Comparison of ENCODE assay signal across 27 cellular contexts in genomic region chr4:74072739-74073138, GRCh38. TPM values are rescaled to one million over a fixed set of nuclear protein-coding genes. Genes with fewer than 3 reads are reported as not detected.
"Had no signal": no experiment of that assay in that cellular context is flagged by ENCODE, and none has a peak within 500 bp of the region (broad histone marks: within the 10 kb centered on the region; RNA-seq: fewer than 3 reads in every experiment).

No MANE protein-coding gene starts in this region.

- H3K9me3 ChIP-seq: neutrophil, psoas muscle, right lobe of liver, uterus had no signal

- ATAC-seq: natural killer cell; psoas muscle; right lobe of liver; stimulated activated memory B cell treated with anti-CD40 and anti-IgM and Interleukin-4, amounts not matched to agents 10 μg/mL and 1 μg/mL and 100 μg/mL, for 72 hours; stimulated activated naive CD8-positive, alpha-beta T cell treated with anti-CD3 and anti-CD28 coated beads, Interleukin-15, amount 100 ng/mL, for 72 hours had no signal

- DNase-seq: islet precursor cell; left ventricle myocardium inferior; mesendoderm; naive B cell; natural killer cell; nephron progenitor cell; occipital lobe; psoas muscle; right lobe of liver; stimulated activated CD4-positive, alpha-beta T cell treated with anti-CD3 and anti-CD28 coated beads, Interleukin-1b, Interleukin-23, amount 100 ng/mL, for 48 hours; stimulated activated CD4-positive, alpha-beta T cell treated with anti-CD3 and anti-CD28 coated beads, Interleukin-2, amount 100 ng/mL, for 48 hours; stimulated activated CD4-positive, alpha-beta T cell treated with anti-CD3 and anti-CD28 coated beads, Interleukin-4, amount 100 ng/mL, for 4 hours; stimulated activated CD8-positive, alpha-beta memory T cell treated with anti-CD3 and anti-CD28 coated beads, Interleukin-4, amount 100 ng/mL, for 48 hours; stimulated activated naive CD4-positive, alpha-beta T cell treated with Interleukin-2 at 50 U/mL for 16 hours; stimulated activated naive CD8-positive, alpha-beta T cell treated with anti-CD3 and anti-CD28 coated beads, Interleukin-15, amount 100 ng/mL, for 72 hours; substantia nigra; uterus had no signal

- H3K4me3 ChIP-seq: left ventricle myocardium inferior, lung, neural progenitor cell, psoas muscle, right lobe of liver, smooth muscle cell, tibial nerve, uterus had no signal

- H3K27ac ChIP-seq: left ventricle myocardium inferior, neural progenitor cell, neutrophil, parathyroid adenoma, psoas muscle, right lobe of liver, tibial nerve, uterus had no signal

- H3K36me3 ChIP-seq: left ventricle myocardium inferior, neural progenitor cell, neutrophil, right lobe of liver, tibial nerve, uterus had no signal

- H3K4me1 ChIP-seq: left ventricle myocardium inferior, neural progenitor cell, parathyroid adenoma, psoas muscle, right lobe of liver, tibial nerve, uterus had no signal

- H3K27me3 ChIP-seq: neural progenitor cell, neutrophil, right lobe of liver, tibial nerve, uterus had no signal

RNA-seq across cellular contexts. Expression of gene CXCL3, which starts 34.2 kb away (rescaled TPM):
- total RNA-seq: skeletal muscle tissue, temporal lobe, ureter had no signal
